ENCODE assay signal across 12 cellular contexts in genomic region chr20:50689864-50690263, GRCh38. TPM values are rescaled to one million over a fixed set of nuclear protein-coding genes. Genes with fewer than 3 reads are reported as not detected.
DNase-seq lines count a peak whose midpoint lies in the region; ATAC-seq, FAIRE-seq and TF ChIP-seq lines count a peak whose summit lies in the region.
"Had no signal": no experiment of that assay in that cellular context is flagged by ENCODE, and none has a peak within 500 bp of the region (broad histone marks: within the 10 kb centered on the region; RNA-seq: fewer than 3 reads in every experiment).

No MANE protein-coding gene starts in this region.

- SMC1A ChIA-PET in GM12878 (lab: Charles Lee; ENCODE audit: uncharacterized antibody, unreplicated experiment), result no interaction called here

- BruUV-seq in HepG2 (replicated peaks; lab: Mats Ljungman, UMichigan), result no TSS peak
- no TSS peak for BruUV-seq in GM12878 (replicated peaks; lab: Mats Ljungman, UMichigan)

- no peak for TF ChIP-seq EP300 in HepG2 (IDR thresholded peaks at IDR 0.05; ENCODE audit: low read depth in 2 of 2, low read length in 2 of 2)
- TF ChIP-seq EP300 in HepG2 (CRISPR knock-in tag; IDR thresholded peaks at IDR 0.05; ENCODE audit: borderline replicate concordance), result no peak
- TF ChIP-seq EP300 in GM12878 (IDR thresholded peaks at IDR 0.05; ENCODE audit: borderline replicate concordance in 1 of 2, control insufficient read depth in 1 of 2, low read depth in 2 of 2, low read length in 2 of 2), result no peak

- H3K4me1 ChIP-seq in liver (ENCODE audit: control insufficient read depth in 4 of 4, insufficient read depth in 4 of 4, low read length in 3 of 4) (peaks cover 0 to 8% (median 1%) of the 10 kb centered on the region in 4 donors), HepG2 (ENCODE audit: insufficient read depth, low read length) (peaks cover 43% of the 10 kb centered on the region), GM12878 (ENCODE audit: control insufficient read depth, insufficient read depth, low read length) (no peaks in the 10 kb centered on the region), right lobe of liver (peaks cover 0 to 4% (median 0%) of the 10 kb centered on the region in 4 donors), vagina (peaks cover 17% of the 10 kb centered on the region), SJCRH30 (peaks cover 14% of the 10 kb centered on the region)

- peak overlapping the region; percentile 46 to 66 for H3K27ac ChIP-seq in liver (ENCODE audit: low read depth in 1 of 2, low read length in 2 of 2)
- H3K27ac ChIP-seq in HepG2 (ENCODE audit: extremely low read length, insufficient read depth, low read length), result no peak overlapping the region
- H3K27ac ChIP-seq in GM12878 (ENCODE audit: control insufficient read depth, insufficient read depth), result no peak overlapping the region
- H3K27ac ChIP-seq in right lobe of liver, result peak overlapping the region in 1 of 3 donors; percentile 1
- H3K27ac ChIP-seq in vagina, result peak overlapping the region; percentile 90
- H3K27ac ChIP-seq in SJCRH30, result no peak overlapping the region

- DNase-seq in HepG2 (ENCODE audit: low spot score), result no peak
- DNase-seq in GM12878 (ENCODE audit: low read depth, low spot score), result no peak
- peak in 1 of 3 donors; percentile 59 for DNase-seq in right lobe of liver
- no peak for DNase-seq in vagina (ENCODE audit: extremely low spot score in 2 of 2)
- no peak for DNase-seq in SJCRH30
- DNase-seq: effector CD4-positive, alpha-beta T cell; H7; kidney glomerular epithelial cell had no signal

- 46% methylated on average over 8 of the region's 8 CpGs for WGBS in liver
- WGBS in HepG2 (ENCODE audit: low lambda C conversion rate), result 32% methylated on average over 8 of the region's 8 CpGs
- 4% methylated on average over 8 of the region's 8 CpGs for WGBS in GM12878 (ENCODE audit: insufficient coverage, insufficient replicate concordance, low lambda C conversion rate, missing lambda C conversion rate)
- WGBS in right lobe of liver (ENCODE audit: insufficient coverage, low coverage, low lambda C conversion rate, missing lambda C conversion rate), result 6% methylated on average over 8 of the region's 8 CpGs

- H3K36me3 ChIP-seq in liver (ENCODE audit: control insufficient read depth in 4 of 4, insufficient read depth in 3 of 4, low read depth in 1 of 4, low read length in 3 of 4) (no peaks in the 10 kb centered on the region), HepG2 (replicated peaks in 1 of 2; ENCODE audit: control insufficient read depth in 1 of 2, insufficient read depth in 2 of 2, low read length in 2 of 2) (no peaks in the 10 kb centered on the region), GM12878 (ENCODE audit: control insufficient read depth in 2 of 2, insufficient read depth in 2 of 2, low read length in 1 of 2) (no peaks in the 10 kb centered on the region), right lobe of liver (no peaks in the 10 kb centered on the region), vagina (no peaks in the 10 kb centered on the region), SJCRH30 (no peaks in the 10 kb centered on the region)

- H4K20me1 ChIP-seq in HepG2 (ENCODE audit: insufficient read depth, low read length) (no peaks in the 10 kb centered on the region), GM12878 (ENCODE audit: control insufficient read depth, insufficient read depth) (no peaks in the 10 kb centered on the region)

- ATAC-seq in HepG2 (no peak), GM12878 (no peak), right lobe of liver (peak; percentile 36 to 68 (median 48)), GM21526 (IDR thresholded peaks at IDR 0.05; ENCODE audit: low FRiP score, unreplicated experiment) (no peak), HG02852 (IDR thresholded peaks at IDR 0.05; ENCODE audit: unreplicated experiment) (no peak)
- ATAC-seq: stimulated activated memory B cell treated with anti-CD40 and anti-IgM and Interleukin-4, amounts not matched to agents 10 μg/mL and 1 μg/mL and 100 μg/mL, for 72 hours had no signal

- no peaks in the 10 kb centered on the region for H3K9me3 ChIP-seq in liver (ENCODE audit: control insufficient read depth in 4 of 4, low read length in 3 of 4)
- H3K9me3 ChIP-seq in HepG2 (ENCODE audit: low read length), result no peaks in the 10 kb centered on the region
- H3K9me3 ChIP-seq in GM12878 (replicated peaks; ENCODE audit: control insufficient read depth, insufficient read depth, low read length), result no peaks in the 10 kb centered on the region
- H3K9me3 ChIP-seq in right lobe of liver, result no peaks in the 10 kb centered on the region
- H3K9me3 ChIP-seq in vagina, result no peaks in the 10 kb centered on the region
- H3K9me3 ChIP-seq in SJCRH30 (replicated peaks), result no peaks in the 10 kb centered on the region

- CTCF ChIA-PET in HepG2 (lab: Yijun Ruan, JAX; ENCODE audit: low intra/inter-chr PET ratio, low total read pairs), result no interaction called here
- CTCF ChIA-PET in GM12878 (lab: Yijun Ruan, JAX), result interaction anchor here (2.1 kb wide), 1 partner anchor 60 kb away, joined by 7 read pairs; no protein-coding TSS in a partner anchor

- H3K4me2 ChIP-seq in HepG2 (ENCODE audit: low read depth, low read length) (no peak overlapping the region), GM12878 (ENCODE audit: control insufficient read depth, insufficient read depth) (no peak overlapping the region)

- H3K4me3 ChIP-seq in liver (ENCODE audit: low read depth in 1 of 3, low read length in 3 of 3) (peak overlapping the region in 1 of 3 donors; percentile 39), HepG2 (replicated peaks in 1 of 3; ENCODE audit: insufficient read depth in 1 of 3, low read depth in 2 of 3, low read length in 3 of 3) (no peak overlapping the region), GM12878 (no peak overlapping the region), right lobe of liver (peak overlapping the region; percentile 4 to 41 (median 35)), vagina (peak overlapping the region; percentile 52), SJCRH30 (no peak overlapping the region)

- intact Hi-C loops in HepG2 (cut with micrococcal nuclease; ENCODE audit: unreplicated experiment), result no loop called here
- intact Hi-C loops in GM12878 (cut with micrococcal nuclease; ENCODE audit: unreplicated experiment), result no loop called here
- intact Hi-C loops in right lobe of liver (cut with DNase I), result no loop called here
- intact Hi-C loops in vagina (cut with DNase I), result no loop called here

- H3K9ac ChIP-seq in liver (ENCODE audit: low read depth in 1 of 2, low read length in 2 of 2), result peak overlapping the region; percentile 25 to 28
- no peak overlapping the region for H3K9ac ChIP-seq in HepG2 (ENCODE audit: insufficient read depth, low read depth, low read length)
- no peak overlapping the region for H3K9ac ChIP-seq in GM12878 (ENCODE audit: control insufficient read depth, insufficient read depth, low read length)

- TF ChIP-seq RAD21 in liver (IDR thresholded peaks at IDR 0.05) (no peak), HepG2 (CRISPR knock-in tag; IDR thresholded peaks at IDR 0.05) (no peak), GM12878 (IDR thresholded peaks at IDR 0.05; ENCODE audit: insufficient read depth, low read depth, low read length) (no peak)

- in situ Hi-C loops in HepG2 (cut with HindIII; ENCODE audit: extremely low pct_ligation_motif_present, low pct_unique_long_range_greater_than_20kb), result no loop called here
- in situ Hi-C loops in GM12878 (cut with MboI), result no loop called here

- H3K27me3 ChIP-seq in liver (ENCODE audit: control insufficient read depth in 4 of 4, insufficient read depth in 4 of 4, low read length in 3 of 4) (no peaks in the 10 kb centered on the region), HepG2 (ENCODE audit: control insufficient read depth in 1 of 2, insufficient read depth in 2 of 2, low read length in 2 of 2) (peaks cover 17 to 50% of the 10 kb centered on the region in 2 experiments), GM12878 (replicated peaks in 1 of 2; ENCODE audit: control insufficient read depth in 2 of 2, insufficient read depth in 2 of 2, low read length in 1 of 2) (peaks cover 3 to 8% of the 10 kb centered on the region in 2 experiments; a peak in 3 of 4 replicates), right lobe of liver (no peaks in the 10 kb centered on the region), vagina (no peaks in the 10 kb centered on the region), SJCRH30 (peaks cover 43% of the 10 kb centered on the region)

- no peak for TF ChIP-seq POLR2A in HepG2 (IDR thresholded peaks at IDR 0.05; ENCODE audit: insufficient read depth in 1 of 2, low read depth in 2 of 2, low read length in 2 of 2)
- TF ChIP-seq POLR2A in GM12878 (IDR thresholded peaks at IDR 0.05; ENCODE audit: low read depth, low read length), result no peak
- TF ChIP-seq POLR2A in right lobe of liver (IDR thresholded peaks at IDR 0.05), result no peak
- no peak for TF ChIP-seq POLR2A in vagina (IDR thresholded peaks at IDR 0.05)

- RAD21 ChIA-PET in GM12878 (lab: Charles Lee; ENCODE audit: unreplicated experiment), result interaction anchor here (1.3 kb wide), 1 partner anchor 60 kb away, joined by 3 read pairs; no protein-coding TSS in a partner anchor

- H3K79me2 ChIP-seq in HepG2 (ENCODE audit: insufficient read depth, low read length), result no peaks in the 10 kb centered on the region
- H3K79me2 ChIP-seq in GM12878 (ENCODE audit: control insufficient read depth, insufficient read depth, low read length), result no peaks in the 10 kb centered on the region

- POLR2A ChIA-PET in HepG2 (lab: Yijun Ruan, JAX), result interaction anchor here (2.0 kb wide), 1 partner anchor 9 kb away, joined by 7 read pairs; no protein-coding TSS in a partner anchor
- POLR2A ChIA-PET in GM12878 (lab: Charles Lee), result no interaction called here

- FAIRE-seq in HepG2 (lab: Jason Lieb, UNC), result no peak
- no peak for FAIRE-seq in GM12878 (lab: Jason Lieb, UNC)

- H2AFZ ChIP-seq in HepG2 (ENCODE audit: low read length) (no peak overlapping the region), GM12878 (ENCODE audit: control insufficient read depth, low read depth, low read length) (no peak overlapping the region)

- no peak for TF ChIP-seq CTCF in liver (IDR thresholded peaks at IDR 0.05; ENCODE audit: low read depth, low read length, missing input control)
- no peak for TF ChIP-seq CTCF in HepG2 (CRISPR knock-in tag; IDR thresholded peaks at IDR 0.05)
- no peak for TF ChIP-seq CTCF in GM12878 (IDR thresholded peaks at IDR 0.05 in 2 of 3, conservative IDR thresholded peaks at IDR 0.05 in 1 of 3; ENCODE audit: control insufficient read depth in 2 of 3, extremely low read depth in 1 of 3, insufficient read depth in 1 of 3, low read depth in 3 of 3, low read length in 3 of 3)
- no peak for TF ChIP-seq CTCF in right lobe of liver (IDR thresholded peaks at IDR 0.05)
- TF ChIP-seq CTCF in vagina (IDR thresholded peaks at IDR 0.05), result no peak

RNA-seq across cellular contexts. Expression of gene RIPOR3, which starts 1.5 kb away (rescaled TPM):
- 10 to 100 TPM; 23.8 to 90.3 TPM for total RNA-seq in liver
- 1 to 10 TPM; 5.6 to 8.9 TPM for polyA plus RNA-seq in liver
- not detected in 2 replicates for total RNA-seq in HepG2 (2016; rRNA removed; fragmentation: Illumina TruSeq; extraction: Trizol)
- not detected in 2 replicates for total RNA-seq in HepG2 (2016; cell fraction: cytosol; rRNA removed; fragmentation: Illumina TruSeq; extraction: Trizol; ENCODE audit: low read depth)
- not detected in 2 replicates for total RNA-seq in HepG2 (2016; cell fraction: insoluble cytoplasmic fraction; rRNA removed; fragmentation: Illumina TruSeq; extraction: Trizol)
- not detected in 2 replicates for total RNA-seq in HepG2 (2016; cell fraction: membrane; rRNA removed; fragmentation: Illumina TruSeq; extraction: Trizol)
- not detected in 2 replicates for total RNA-seq in HepG2 (2016; cell fraction: nucleus; rRNA removed; fragmentation: Illumina TruSeq; extraction: Trizol)
- polyA plus RNA-seq in HepG2 (2011; rRNA removed), result 0.18 and 0.26 TPM in 2 replicates
- polyA plus RNA-seq in HepG2 (2011; cell fraction: cytosol; rRNA removed), result 0.05 TPM in 2 replicates
- 1.9 and 2.1 TPM in 2 replicates for polyA plus RNA-seq in HepG2 (2011; cell fraction: nucleus; rRNA removed)
- 0.11 and 0.36 TPM in 2 replicates for polyA plus RNA-seq in HepG2 (2012)
- polyA plus RNA-seq in HepG2 (2016; cell fraction: cytosol; fragmentation: Illumina TruSeq; extraction: Trizol; ENCODE audit: low read depth), result not detected in 2 replicates
- polyA plus RNA-seq in HepG2 (2016; cell fraction: insoluble cytoplasmic fraction; fragmentation: Illumina TruSeq; extraction: Trizol; ENCODE audit: low read depth), result not detected in 2 replicates
- polyA plus RNA-seq in HepG2 (2016; cell fraction: membrane; fragmentation: Illumina TruSeq; extraction: Trizol; ENCODE audit: low read depth), result not detected in 2 replicates
- 0.13 TPM in 1 of 2 replicates, not detected in the other for polyA plus RNA-seq in HepG2 (2016; cell fraction: nucleus; fragmentation: Illumina TruSeq; extraction: Trizol; ENCODE audit: insufficient read depth, low read depth)
- 0.42 TPM in 1 of 2 replicates, not detected in the other for polyA minus RNA-seq in HepG2 (2011; rRNA and poly(A)+ RNA removed; ENCODE audit: low replicate concordance)
- not detected in 2 replicates for polyA minus RNA-seq in HepG2 (2011; cell fraction: cytosol; rRNA and poly(A)+ RNA removed)
- 0.37 and 0.52 TPM in 2 replicates for polyA minus RNA-seq in HepG2 (2011; cell fraction: nucleus; rRNA and poly(A)+ RNA removed)
- total RNA-seq in GM12878 (2013; cell fraction: nucleolus; rRNA removed), result not detected in 2 replicates
- total RNA-seq in GM12878 (2014; rRNA removed), result not detected in 2 replicates
- not detected in 2 replicates for total RNA-seq in GM12878 (2014; rRNA removed; fragmentation: Illumina TruSeq; extraction: Trizol)
- 0.05 TPM in 1 of 2 replicates, not detected in the other for total RNA-seq in GM12878 (2021)
- polyA plus RNA-seq in GM12878 (2011; ENCODE audit: low read depth), result 0.10 TPM
- not detected in 2 replicates for polyA plus RNA-seq in GM12878 (2011; rRNA removed)
- polyA plus RNA-seq in GM12878 (2011; cell fraction: cytosol; rRNA removed), result not detected in 2 replicates
- polyA plus RNA-seq in GM12878 (2011; cell fraction: nucleus; rRNA removed), result 0.07 TPM in 1 of 2 replicates, not detected in the other
- 0.32 and 0.50 TPM in 2 replicates for polyA plus RNA-seq in GM12878 (2012)
- 0.07 TPM in 1 of 2 replicates, not detected in the other for polyA plus RNA-seq in GM12878 (2014; fragmentation: Illumina TruSeq; extraction: Trizol)
- not detected for polyA plus RNA-seq in GM12878 (2014; fragmentation: Nextera tagmentation; extraction: Ambion mirVana)
- 0.04 TPM in 1 of 2 replicates, not detected in the other for polyA plus RNA-seq in GM12878 (2014; rRNA removed)
- under 1 TPM; 0.17 to 0.55 TPM for polyA plus RNA-seq in GM12878 (2016; fragmentation: Nextera tagmentation; extraction: Ambion mirVana)
- not detected in 2 replicates for polyA minus RNA-seq in GM12878 (2011; rRNA and poly(A)+ RNA removed)
- polyA minus RNA-seq in GM12878 (2011; cell fraction: cytosol; rRNA and poly(A)+ RNA removed), result not detected in 2 replicates
- polyA minus RNA-seq in GM12878 (2011; cell fraction: nucleus; rRNA and poly(A)+ RNA removed), result not detected in 2 replicates
- total RNA-seq in right lobe of liver, result 10 to 100 TPM in 2 of 6 experiments, 1 to 10 TPM in 4; 4.8 to 13.8 (median 8.9) TPM
- 38.1 TPM for total RNA-seq in vagina
- total RNA-seq in SJCRH30 (2014; rRNA removed; shearing (Covaris generic)), result 1.7 and 2.6 TPM in 2 replicates

RNA-seq across cellular contexts. Expression of gene PARD6B, which starts 41.5 kb away (rescaled TPM):
- 1 to 10 TPM; 6.2 to 8.8 TPM for total RNA-seq in liver
- 1 to 10 TPM; 1.2 to 5.7 TPM for polyA plus RNA-seq in liver
- total RNA-seq in HepG2 (2016; rRNA removed; fragmentation: Illumina TruSeq; extraction: Trizol), result 22.2 and 26.6 TPM in 2 replicates
- total RNA-seq in HepG2 (2016; cell fraction: cytosol; rRNA removed; fragmentation: Illumina TruSeq; extraction: Trizol; ENCODE audit: low read depth), result 1.9 TPM in 2 replicates
- 21.4 and 26.1 TPM in 2 replicates for total RNA-seq in HepG2 (2016; cell fraction: insoluble cytoplasmic fraction; rRNA removed; fragmentation: Illumina TruSeq; extraction: Trizol)
- 10.5 and 11.8 TPM in 2 replicates for total RNA-seq in HepG2 (2016; cell fraction: membrane; rRNA removed; fragmentation: Illumina TruSeq; extraction: Trizol)
- total RNA-seq in HepG2 (2016; cell fraction: nucleus; rRNA removed; fragmentation: Illumina TruSeq; extraction: Trizol), result 12.5 and 14.9 TPM in 2 replicates
- 6.0 and 6.9 TPM in 2 replicates for polyA plus RNA-seq in HepG2 (2011; rRNA removed)
- polyA plus RNA-seq in HepG2 (2011; cell fraction: cytosol; rRNA removed), result 2.8 and 4.1 TPM in 2 replicates
- 2.6 and 3.1 TPM in 2 replicates for polyA plus RNA-seq in HepG2 (2011; cell fraction: nucleus; rRNA removed)
- 4.6 and 4.9 TPM in 2 replicates for polyA plus RNA-seq in HepG2 (2012)
- 0.35 and 0.57 TPM in 2 replicates for polyA plus RNA-seq in HepG2 (2016; cell fraction: cytosol; fragmentation: Illumina TruSeq; extraction: Trizol; ENCODE audit: low read depth)
- 8.8 and 9.1 TPM in 2 replicates for polyA plus RNA-seq in HepG2 (2016; cell fraction: insoluble cytoplasmic fraction; fragmentation: Illumina TruSeq; extraction: Trizol; ENCODE audit: low read depth)
- 2.6 and 2.7 TPM in 2 replicates for polyA plus RNA-seq in HepG2 (2016; cell fraction: membrane; fragmentation: Illumina TruSeq; extraction: Trizol; ENCODE audit: low read depth)
- 13.0 and 13.3 TPM in 2 replicates for polyA plus RNA-seq in HepG2 (2016; cell fraction: nucleus; fragmentation: Illumina TruSeq; extraction: Trizol; ENCODE audit: insufficient read depth, low read depth)
- polyA minus RNA-seq in HepG2 (2011; rRNA and poly(A)+ RNA removed; ENCODE audit: low replicate concordance), result 3.1 and 8.3 TPM in 2 replicates
- 22.0 and 24.4 TPM in 2 replicates for polyA minus RNA-seq in HepG2 (2011; cell fraction: cytosol; rRNA and poly(A)+ RNA removed)
- 10.6 and 14.4 TPM in 2 replicates for polyA minus RNA-seq in HepG2 (2011; cell fraction: nucleus; rRNA and poly(A)+ RNA removed)
- total RNA-seq in GM12878 (2013; cell fraction: nucleolus; rRNA removed), result 5.4 and 5.5 TPM in 2 replicates
- 2.1 and 2.6 TPM in 2 replicates for total RNA-seq in GM12878 (2014; rRNA removed)
- 3.0 and 3.1 TPM in 2 replicates for total RNA-seq in GM12878 (2014; rRNA removed; fragmentation: Illumina TruSeq; extraction: Trizol)
- 4.3 and 4.7 TPM in 2 replicates for total RNA-seq in GM12878 (2021)
- polyA plus RNA-seq in GM12878 (2011; ENCODE audit: low read depth), result 0.54 TPM
- 1.3 and 2.6 TPM in 2 replicates for polyA plus RNA-seq in GM12878 (2011; rRNA removed)
- polyA plus RNA-seq in GM12878 (2011; cell fraction: cytosol; rRNA removed), result 0.57 and 0.67 TPM in 2 replicates
- polyA plus RNA-seq in GM12878 (2011; cell fraction: nucleus; rRNA removed), result 0.55 and 0.63 TPM in 2 replicates
- 0.60 and 0.88 TPM in 2 replicates for polyA plus RNA-seq in GM12878 (2012)
- polyA plus RNA-seq in GM12878 (2014; fragmentation: Illumina TruSeq; extraction: Trizol), result 0.65 and 1.1 TPM in 2 replicates
- polyA plus RNA-seq in GM12878 (2014; fragmentation: Nextera tagmentation; extraction: Ambion mirVana), result 1 to 10 TPM in 1 of 2 experiments, under 1 TPM in 1; 0.57 to 1.9 TPM
- polyA plus RNA-seq in GM12878 (2014; rRNA removed), result 0.85 and 0.86 TPM in 2 replicates
- 1 to 10 TPM; 2.5 to 3.0 TPM for polyA plus RNA-seq in GM12878 (2016; fragmentation: Nextera tagmentation; extraction: Ambion mirVana)
- 1.2 and 1.8 TPM in 2 replicates for polyA minus RNA-seq in GM12878 (2011; rRNA and poly(A)+ RNA removed)
- 1.2 and 1.6 TPM in 2 replicates for polyA minus RNA-seq in GM12878 (2011; cell fraction: cytosol; rRNA and poly(A)+ RNA removed)
- polyA minus RNA-seq in GM12878 (2011; cell fraction: nucleus; rRNA and poly(A)+ RNA removed), result 0.73 and 1.1 TPM in 2 replicates
- 10 to 100 TPM in 2 of 6 experiments, 1 to 10 TPM in 4; 6.6 to 11.1 (median 8.5) TPM for total RNA-seq in right lobe of liver
- 4.7 TPM for total RNA-seq in vagina
- 2.3 and 2.8 TPM in 2 replicates for total RNA-seq in SJCRH30 (2014; rRNA removed; shearing (Covaris generic))

Comparison
In these comparisons a context has a peak if more than half of its experiments do, and no peak if none do; other contexts are left out.
1. H3K27ac ChIP-seq: peak in liver (2 of 2) and vagina (single experiment); none in HepG2 (single experiment), GM12878 (single experiment) and SJCRH30 (single experiment).
2. H3K4me3 ChIP-seq: peak in right lobe of liver (3 of 3) and vagina (2 of 2); none in HepG2 (0 of 3), GM12878 (single experiment) and SJCRH30 (single experiment).
3. H3K9ac ChIP-seq: peak in liver (2 of 2); none in HepG2 (single experiment) and GM12878 (single experiment).
4. ATAC-seq: peak in right lobe of liver (4 of 4); none in HepG2 (single experiment), GM12878 (single experiment), GM21526 (single experiment) and HG02852 (single experiment).